In the genomic region with DNA sequence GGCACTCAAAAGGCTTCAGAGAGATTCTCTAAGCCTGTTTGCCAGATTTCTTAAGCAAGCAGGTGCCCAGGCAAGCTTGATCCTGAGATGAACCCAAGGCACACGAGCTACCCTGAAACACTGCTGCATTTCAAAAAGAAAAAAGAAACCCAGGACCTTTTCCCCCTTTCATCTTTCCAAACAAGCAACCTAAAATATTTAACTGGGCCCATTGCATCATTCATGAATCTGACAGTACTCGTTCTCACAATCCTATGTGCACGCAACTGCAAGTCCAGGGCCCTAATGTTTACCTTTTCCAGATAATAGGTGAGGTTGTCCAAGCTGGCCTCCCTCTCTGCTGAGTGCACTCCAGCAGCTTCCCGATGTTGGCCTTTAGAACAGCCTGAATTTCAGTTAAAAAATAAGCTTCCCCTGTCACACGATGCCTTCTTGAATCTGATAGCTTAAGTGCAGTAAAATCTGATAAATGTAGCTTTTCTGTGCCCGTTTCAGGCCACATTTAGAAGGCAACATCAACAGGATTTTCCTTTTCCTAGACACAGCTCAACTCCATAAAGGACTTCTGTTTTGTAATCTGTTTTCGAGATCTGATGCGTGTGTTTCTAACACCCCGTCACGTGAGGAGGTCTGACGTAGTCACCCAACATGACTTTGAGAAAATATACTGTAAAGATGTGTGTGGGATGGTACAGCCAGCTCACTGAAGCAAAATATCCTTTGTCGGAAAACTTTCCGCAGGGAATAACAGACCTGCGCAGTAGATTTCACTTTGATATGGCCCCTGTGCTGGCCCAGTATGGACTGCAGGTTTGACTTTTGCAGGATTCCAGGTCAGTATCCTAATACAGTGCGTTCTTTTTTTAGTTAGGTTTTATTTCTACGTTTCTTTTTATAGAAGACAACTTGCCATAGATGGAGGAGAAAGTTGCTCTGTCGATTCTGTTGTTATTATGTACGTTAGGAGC, we compare ENCODE assay signal across 11 cellular contexts. TPM values are rescaled to one million over a fixed set of nuclear protein-coding genes. Genes with fewer than 3 reads are reported as not detected.
DNase-seq lines count a peak whose midpoint lies in the region; ATAC-seq, FAIRE-seq and TF ChIP-seq lines count a peak whose summit lies in the region.
"Had no signal": no experiment of that assay in that cellular context is flagged by ENCODE, and none has a peak within 500 bp of the region (broad histone marks: within the 10 kb centered on the region; RNA-seq: fewer than 3 reads in every experiment).

No MANE protein-coding gene starts in this region.

- H3K79me2 ChIP-seq in HepG2 (ENCODE audit: insufficient read depth, low read length) (peaks cover 40% of the 10 kb centered on the region), smooth muscle cell (ENCODE audit: low read depth) (peaks cover 34% of the 10 kb centered on the region)

- TF ChIP-seq CTCF in HFFc6 (IDR thresholded peaks at IDR 0.05) (no peak), brain microvascular endothelial cell (IDR thresholded peaks at IDR 0.05; ENCODE audit: low read depth, low read length, missing control alignments) (no peak), HepG2 (CRISPR knock-in tag; IDR thresholded peaks at IDR 0.05) (no peak), smooth muscle cell (IDR thresholded peaks at IDR 0.05; ENCODE audit: borderline replicate concordance, insufficient read depth, poor library complexity, severe bottlenecking) (no peak)

- peaks cover 54% of the 10 kb centered on the region for H3K4me1 ChIP-seq in HepG2 (ENCODE audit: insufficient read depth, low read length)
- H3K4me1 ChIP-seq in smooth muscle cell (ENCODE audit: low read depth) = peaks cover 9% of the 10 kb centered on the region

- H3F3A ChIP-seq in smooth muscle cell (ENCODE audit: low read depth) = peaks cover 9% of the 10 kb centered on the region

- H3K4me3 Mint-ChIP-seq in HFFc6 = no peak overlapping the region
- no peak overlapping the region for H3K4me3 Mint-ChIP-seq in stimulated activated effector memory CD8-positive, alpha-beta T cell treated with anti-CD3 and anti-CD28 coated beads, Interleukin-12 subunit alpha, Interleukin-12 subunit beta, amount 100 ng/mL, for 72 hours
- H3K4me3 Mint-ChIP-seq in T-helper 2 cell treated with Interferon-gamma antibody and Interleukin-4, amounts not matched to agents 5 μg/mL and 100 μg/mL, for 36 hours = no peak overlapping the region

- intact Hi-C loops in HepG2 (cut with micrococcal nuclease; ENCODE audit: unreplicated experiment) = loop anchor here (1.0 to 2.0 kb wide), 3 partner anchors 19 to 70 kb away; no protein-coding TSS in a partner anchor

- peaks cover 2% of the 10 kb centered on the region; the same call in 1 of the 2 replicates for H3K27me3 Mint-ChIP-seq in HFFc6 (ENCODE audit: insufficient read depth)
- H3K27me3 Mint-ChIP-seq in T-helper 2 cell treated with Interferon-gamma antibody and Interleukin-4, amounts not matched to agents 5 μg/mL and 100 μg/mL, for 36 hours (ENCODE audit: low read depth) = no peaks in the 10 kb centered on the region

- no peak for DNase-seq in HFFc6
- no peak for DNase-seq in brain microvascular endothelial cell
- peak; percentile 95 for DNase-seq in HepG2 (ENCODE audit: low spot score)
- DNase-seq in smooth muscle cell (lab: John Stamatoyannopoulos, UW; ENCODE audit: unreplicated experiment) = no peak
- DNase-seq in stimulated activated effector memory CD8-positive, alpha-beta T cell treated with anti-CD3 and anti-CD28 coated beads, Interleukin-12 subunit alpha, Interleukin-12 subunit beta, amount 100 ng/mL, for 72 hours (ENCODE audit: low spot score in 2 of 2) = no peak
- no peak for DNase-seq in ACHN
- no peak for DNase-seq in T-helper 2 cell treated with Interferon-gamma antibody and Interleukin-4, amounts not matched to agents 5 μg/mL and 100 μg/mL, for 36 hours (ENCODE audit: low spot score)
- DNase-seq: KBM-7, NCI-H446 treated with DMSO at 0.1 percent for 48 hours had no signal

- H3K9me3 ChIP-seq in HepG2 (ENCODE audit: low read length) (no peaks in the 10 kb centered on the region), smooth muscle cell (replicated peaks; ENCODE audit: low read depth) (no peaks in the 10 kb centered on the region)
- H3K9me3 ChIP-seq: breast epithelium had no signal

- H3K4me1 Mint-ChIP-seq in HFFc6 (ENCODE audit: low read depth) = peaks cover 57% of the 10 kb centered on the region
- peaks cover 43% of the 10 kb centered on the region for H3K4me1 Mint-ChIP-seq in stimulated activated effector memory CD8-positive, alpha-beta T cell treated with anti-CD3 and anti-CD28 coated beads, Interleukin-12 subunit alpha, Interleukin-12 subunit beta, amount 100 ng/mL, for 72 hours
- no peaks in the 10 kb centered on the region for H3K4me1 Mint-ChIP-seq in T-helper 2 cell treated with Interferon-gamma antibody and Interleukin-4, amounts not matched to agents 5 μg/mL and 100 μg/mL, for 36 hours (ENCODE audit: low read depth)

- POLR2A ChIA-PET in HepG2 (lab: Yijun Ruan, JAX) = interaction anchor here (0.7 to 11.7 kb wide), 20 partner anchors 8 to 129 kb away, joined by 3 to 128 read pairs (median 6); a partner anchor contains a TSS

- TF ChIP-seq RAD21 in HepG2 (CRISPR knock-in tag; IDR thresholded peaks at IDR 0.05) = no peak

- no peaks in the 10 kb centered on the region for H4K20me1 ChIP-seq in HepG2 (ENCODE audit: insufficient read depth, low read length)
- H4K20me1 ChIP-seq in smooth muscle cell (ENCODE audit: low read depth) = no peaks in the 10 kb centered on the region

- H3K4me2 ChIP-seq in HepG2 (ENCODE audit: low read depth, low read length) = peak overlapping the region; percentile 89
- no peak overlapping the region for H3K4me2 ChIP-seq in smooth muscle cell

- peak; percentile 87 for FAIRE-seq in HepG2 (lab: Jason Lieb, UNC)

- in situ Hi-C loops in brain microvascular endothelial cell (cut with HindIII; ENCODE audit: low pct_ligation_motif_present, low sequenced_read_pairs) (no loop called here), HepG2 (cut with HindIII; ENCODE audit: extremely low pct_ligation_motif_present, low pct_unique_long_range_greater_than_20kb) (no loop called here), ACHN (cut with HindIII; ENCODE audit: low pct_ligation_motif_present, low pct_unique_long_range_greater_than_20kb, low sequenced_read_pairs) (no loop called here)

- H3K4me3 ChIP-seq in brain microvascular endothelial cell (ENCODE audit: low read depth, low read length) (no peak overlapping the region), HepG2 (replicated peaks in 1 of 3; ENCODE audit: insufficient read depth in 1 of 3, low read depth in 2 of 3, low read length in 3 of 3) (peak overlapping the region; percentile 46 to 58 (median 58)), smooth muscle cell (no peak overlapping the region)
- H3K4me3 ChIP-seq: breast epithelium had no signal

- peak overlapping the region; percentile 55; the same call in 1 of the 2 replicates for H3K27ac Mint-ChIP-seq in HFFc6
- no peak overlapping the region for H3K27ac Mint-ChIP-seq in stimulated activated effector memory CD8-positive, alpha-beta T cell treated with anti-CD3 and anti-CD28 coated beads, Interleukin-12 subunit alpha, Interleukin-12 subunit beta, amount 100 ng/mL, for 72 hours
- H3K27ac Mint-ChIP-seq in T-helper 2 cell treated with Interferon-gamma antibody and Interleukin-4, amounts not matched to agents 5 μg/mL and 100 μg/mL, for 36 hours = no peak overlapping the region

- H2AFZ ChIP-seq in HepG2 (ENCODE audit: low read length) = no peak overlapping the region
- no peak overlapping the region for H2AFZ ChIP-seq in smooth muscle cell (ENCODE audit: low read depth)

- 2% methylated on average over 16 of the region's 18 CpGs for WGBS in HepG2 (ENCODE audit: low lambda C conversion rate)
- 73% methylated on average over 18 of the region's 18 CpGs for WGBS in smooth muscle cell (ENCODE audit: low lambda C conversion rate)

- H3K9ac ChIP-seq in HepG2 (ENCODE audit: insufficient read depth, low read depth, low read length) (peak overlapping the region; percentile 69), smooth muscle cell (ENCODE audit: low read depth) (no peak overlapping the region)

- H3K36me3 ChIP-seq in brain microvascular endothelial cell (replicated peaks) (peaks cover 41% of the 10 kb centered on the region), HepG2 (replicated peaks in 1 of 2; ENCODE audit: control insufficient read depth in 1 of 2, insufficient read depth in 2 of 2, low read length in 2 of 2) (peaks cover 9 to 15% of the 10 kb centered on the region in 2 experiments; a peak in 4 of 5 replicates), smooth muscle cell (ENCODE audit: low read depth) (no peaks in the 10 kb centered on the region)
- H3K36me3 ChIP-seq: breast epithelium had no signal

- BruUV-seq in HepG2 (replicated peaks; lab: Mats Ljungman, UMichigan) = TSS peak; percentile 90

- no peaks in the 10 kb centered on the region for H3K27me3 ChIP-seq in brain microvascular endothelial cell (replicated peaks)
- no peaks in the 10 kb centered on the region for H3K27me3 ChIP-seq in HepG2 (ENCODE audit: control insufficient read depth in 1 of 2, insufficient read depth in 2 of 2, low read length in 2 of 2)
- H3K27me3 ChIP-seq in smooth muscle cell (ENCODE audit: low read depth) = no peaks in the 10 kb centered on the region
- H3K27me3 ChIP-seq: breast epithelium had no signal

- peaks cover 32% of the 10 kb centered on the region for H3K36me3 Mint-ChIP-seq in HFFc6 (ENCODE audit: low read depth)
- H3K36me3 Mint-ChIP-seq in stimulated activated effector memory CD8-positive, alpha-beta T cell treated with anti-CD3 and anti-CD28 coated beads, Interleukin-12 subunit alpha, Interleukin-12 subunit beta, amount 100 ng/mL, for 72 hours = peaks cover 79% of the 10 kb centered on the region
- H3K36me3 Mint-ChIP-seq in T-helper 2 cell treated with Interferon-gamma antibody and Interleukin-4, amounts not matched to agents 5 μg/mL and 100 μg/mL, for 36 hours (ENCODE audit: low read depth) = peaks cover 2% of the 10 kb centered on the region

- CTCF ChIA-PET in HepG2 (lab: Yijun Ruan, JAX; ENCODE audit: low intra/inter-chr PET ratio, low total read pairs) = no interaction called here

- H3K27ac ChIP-seq in brain microvascular endothelial cell (peak overlapping the region; percentile 46), HepG2 (ENCODE audit: extremely low read length, insufficient read depth, low read length) (peak overlapping the region; percentile 95), smooth muscle cell (ENCODE audit: low read depth) (peak overlapping the region; percentile 21)

- peak; percentile 69 to 91; a peak in 3 of 4 replicates for TF ChIP-seq EP300 in HepG2 (IDR thresholded peaks at IDR 0.05; ENCODE audit: low read depth in 2 of 2, low read length in 2 of 2)
- TF ChIP-seq EP300 in HepG2 (CRISPR knock-in tag; IDR thresholded peaks at IDR 0.05; ENCODE audit: borderline replicate concordance) = peak; percentile 44; the same call in 1 of the 2 replicates

- H3K9me3 Mint-ChIP-seq in HFFc6 = no peaks in the 10 kb centered on the region
- H3K9me3 Mint-ChIP-seq in stimulated activated effector memory CD8-positive, alpha-beta T cell treated with anti-CD3 and anti-CD28 coated beads, Interleukin-12 subunit alpha, Interleukin-12 subunit beta, amount 100 ng/mL, for 72 hours = no peaks in the 10 kb centered on the region
- no peaks in the 10 kb centered on the region for H3K9me3 Mint-ChIP-seq in T-helper 2 cell treated with Interferon-gamma antibody and Interleukin-4, amounts not matched to agents 5 μg/mL and 100 μg/mL, for 36 hours

- TF ChIP-seq POLR2A in HepG2 (IDR thresholded peaks at IDR 0.05; ENCODE audit: insufficient read depth in 1 of 2, low read depth in 2 of 2, low read length in 2 of 2) = peak in 1 of 2 experiments; percentile 61; a peak in 2 of 4 replicates

- peak; percentile 96 for ATAC-seq in HepG2
- ATAC-seq in stimulated activated effector memory CD8-positive, alpha-beta T cell treated with anti-CD3 and anti-CD28 coated beads, Interleukin-12 subunit alpha, Interleukin-12 subunit beta, amount 100 ng/mL, for 72 hours = no peak
- ATAC-seq in GM21786 (IDR thresholded peaks at IDR 0.05; ENCODE audit: unreplicated experiment) = no peak

RNA-seq across cellular contexts. Expression of a gene that starts 55.1 kb away (rescaled TPM):
- 10 to 100 TPM; 12.6 to 17.7 (median 14.5) TPM for total RNA-seq in HFFc6 (2021; fragmentation: NEBNext Ultra II Directional; extraction: Animal tissue kit (Norgen Biotek cat#: 25700))
- total RNA-seq in HepG2 (2016; rRNA removed; fragmentation: Illumina TruSeq; extraction: Trizol) = 8.5 and 10.7 TPM in 2 replicates
- 3.6 and 5.2 TPM in 2 replicates for total RNA-seq in HepG2 (2016; cell fraction: cytosol; rRNA removed; fragmentation: Illumina TruSeq; extraction: Trizol; ENCODE audit: low read depth)
- total RNA-seq in HepG2 (2016; cell fraction: insoluble cytoplasmic fraction; rRNA removed; fragmentation: Illumina TruSeq; extraction: Trizol) = 8.6 and 10.3 TPM in 2 replicates
- total RNA-seq in HepG2 (2016; cell fraction: membrane; rRNA removed; fragmentation: Illumina TruSeq; extraction: Trizol) = 3.4 and 4.9 TPM in 2 replicates
- 14.0 and 14.2 TPM in 2 replicates for total RNA-seq in HepG2 (2016; cell fraction: nucleus; rRNA removed; fragmentation: Illumina TruSeq; extraction: Trizol)
- polyA plus RNA-seq in HepG2 (2011; rRNA removed) = 4.8 and 5.4 TPM in 2 replicates
- 1.7 and 2.9 TPM in 2 replicates for polyA plus RNA-seq in HepG2 (2011; cell fraction: cytosol; rRNA removed)
- polyA plus RNA-seq in HepG2 (2011; cell fraction: nucleus; rRNA removed) = 5.9 and 7.2 TPM in 2 replicates
- 4.2 and 4.9 TPM in 2 replicates for polyA plus RNA-seq in HepG2 (2012)
- polyA plus RNA-seq in HepG2 (2016; cell fraction: cytosol; fragmentation: Illumina TruSeq; extraction: Trizol; ENCODE audit: low read depth) = 0.27 and 0.46 TPM in 2 replicates
- 6.2 and 6.4 TPM in 2 replicates for polyA plus RNA-seq in HepG2 (2016; cell fraction: insoluble cytoplasmic fraction; fragmentation: Illumina TruSeq; extraction: Trizol; ENCODE audit: low read depth)
- 1.2 TPM in 2 replicates for polyA plus RNA-seq in HepG2 (2016; cell fraction: membrane; fragmentation: Illumina TruSeq; extraction: Trizol; ENCODE audit: low read depth)
- 13.4 and 13.5 TPM in 2 replicates for polyA plus RNA-seq in HepG2 (2016; cell fraction: nucleus; fragmentation: Illumina TruSeq; extraction: Trizol; ENCODE audit: insufficient read depth, low read depth)
- 2.8 and 4.0 TPM in 2 replicates for polyA minus RNA-seq in HepG2 (2011; rRNA and poly(A)+ RNA removed; ENCODE audit: low replicate concordance)
- polyA minus RNA-seq in HepG2 (2011; cell fraction: cytosol; rRNA and poly(A)+ RNA removed) = 6.3 and 7.7 TPM in 2 replicates
- polyA minus RNA-seq in HepG2 (2011; cell fraction: nucleus; rRNA and poly(A)+ RNA removed) = 19.6 and 20.8 TPM in 2 replicates
- 19.9 and 20.0 TPM in 2 replicates for total RNA-seq in smooth muscle cell
- 4.9 and 5.5 TPM in 2 replicates for polyA plus RNA-seq in smooth muscle cell

Comparison
In these comparisons a context has a peak if more than half of its experiments do, and no peak if none do; other contexts are left out.
1. H3K27ac ChIP-seq: peak in every context shown above with its lines; median percentile 95 in HepG2; 46 in brain microvascular endothelial cell; 21 in smooth muscle cell.
2. H3K4me3 ChIP-seq: peak in HepG2 (3 of 3); none in brain microvascular endothelial cell (single experiment) and smooth muscle cell (single experiment).